15 cellular contexts compared by ENCODE assay signal in genomic region chr12:50425859-50426258, GRCh38. TPM values are rescaled to one million over a fixed set of nuclear protein-coding genes. Genes with fewer than 3 reads are reported as not detected.
A peak's percentile ranks its signal among the peaks of the same experiment; 100 is the strongest.
DNase-seq lines count a peak whose midpoint lies in the region; ATAC-seq and TF ChIP-seq lines count a peak whose summit lies in the region.
"Had no signal": no experiment of that assay in that cellular context is flagged by ENCODE, and none has a peak within 500 bp of the region (broad histone marks: within the 10 kb centered on the region; RNA-seq: fewer than 3 reads in every experiment).

No MANE protein-coding gene starts in this region.

- no peak for TF ChIP-seq POLR2A in tibial nerve (IDR thresholded peaks at IDR 0.05)

- H3K27me3 ChIP-seq in HUES6 (ENCODE audit: control insufficient read depth, insufficient read depth, low read length) (no peaks in the 10 kb centered on the region), tibial nerve (no peaks in the 10 kb centered on the region)
- H3K27me3 ChIP-seq: ovary had no signal

- H3K27ac ChIP-seq in HUES6 (ENCODE audit: low read depth, low read length) (0 out of 2 replicates have a peak overlapping the region, but pooled peaks have one; percentile 7), tibial nerve (no peak overlapping the region)
- H3K27ac ChIP-seq: ovary had no signal

- H3K4me1 Mint-ChIP-seq in dendritic cell treated with granulocyte-macrophage colony-stimulating factor and Interleukin-4, amounts not matched to agents 40 ng/mL and 50 ng/mL, for 4 days (ENCODE audit: low read depth), result peaks cover 10% of the 10 kb centered on the region
- peaks cover 25% of the 10 kb centered on the region for H3K4me1 Mint-ChIP-seq in nephron progenitor cell
- peaks cover 12% of the 10 kb centered on the region in 3 donors for H3K4me1 Mint-ChIP-seq in T-cell

- peak overlapping the region; percentile 24; the same call in 1 of the 2 replicates for H3K4me3 ChIP-seq in HUES6 (ENCODE audit: low read depth, low read length)
- H3K4me3 ChIP-seq in tibial nerve, result no peak overlapping the region
- H3K4me3 ChIP-seq: ovary had no signal

- peaks cover 34% of the 10 kb centered on the region for H3K36me3 ChIP-seq in HUES6 (ENCODE audit: control insufficient read depth, insufficient read depth, low read length)
- peaks cover 2 to 31% (median 9%) of the 10 kb centered on the region in 3 donors for H3K36me3 ChIP-seq in tibial nerve
- H3K36me3 ChIP-seq: ovary had no signal

- intact Hi-C loops in dendritic cell treated with granulocyte-macrophage colony-stimulating factor and Interleukin-4, amounts not matched to agents 40 ng/mL and 50 ng/mL, for 4 days (cut with micrococcal nuclease), result no loop called here

- H3K9me3 Mint-ChIP-seq in dendritic cell treated with granulocyte-macrophage colony-stimulating factor and Interleukin-4, amounts not matched to agents 40 ng/mL and 50 ng/mL, for 4 days, result no peaks in the 10 kb centered on the region
- H3K9me3 Mint-ChIP-seq in nephron progenitor cell (no peaks in the 10 kb centered on the region), T-cell (no peaks in the 10 kb centered on the region)

- peak overlapping the region; percentile 21 for H3K27ac Mint-ChIP-seq in dendritic cell treated with granulocyte-macrophage colony-stimulating factor and Interleukin-4, amounts not matched to agents 40 ng/mL and 50 ng/mL, for 4 days
- peak overlapping the region; percentile 96 for H3K27ac Mint-ChIP-seq in nephron progenitor cell
- peak overlapping the region in 1 of 2 donors; percentile 50 for H3K27ac Mint-ChIP-seq in T-cell

- WGBS in tibial nerve, 2 donors, result 24 to 27% methylated on average over 4 of the region's 4 CpGs

- CTCF ChIA-PET in T-cell (lab: Charles Lee), result no interaction called here

- H3K27me3 Mint-ChIP-seq in dendritic cell treated with granulocyte-macrophage colony-stimulating factor and Interleukin-4, amounts not matched to agents 40 ng/mL and 50 ng/mL, for 4 days, result no peaks in the 10 kb centered on the region
- H3K27me3 Mint-ChIP-seq in nephron progenitor cell (ENCODE audit: low read depth, poor library complexity) (no peaks in the 10 kb centered on the region), T-cell (no peaks in the 10 kb centered on the region)

- H3K9me3 ChIP-seq in HUES6 (ENCODE audit: control insufficient read depth, insufficient read depth, low read depth, low read length) (no peaks in the 10 kb centered on the region), tibial nerve (no peaks in the 10 kb centered on the region)
- H3K9me3 ChIP-seq: ovary had no signal

- POLR2A ChIA-PET in T-cell (lab: Charles Lee), result no interaction called here

- TF ChIP-seq CTCF in nephron progenitor cell (IDR thresholded peaks at IDR 0.05) (no peak), tibial nerve (IDR thresholded peaks at IDR 0.05) (no peak)

- no peak for TF ChIP-seq EP300 in tibial nerve (IDR thresholded peaks at IDR 0.05)

- peaks cover 38% of the 10 kb centered on the region for H3K36me3 Mint-ChIP-seq in dendritic cell treated with granulocyte-macrophage colony-stimulating factor and Interleukin-4, amounts not matched to agents 40 ng/mL and 50 ng/mL, for 4 days (ENCODE audit: low read depth)
- H3K36me3 Mint-ChIP-seq in nephron progenitor cell (ENCODE audit: low read depth), result peaks cover 22% of the 10 kb centered on the region
- peaks cover 16% of the 10 kb centered on the region for H3K36me3 Mint-ChIP-seq in T-cell

- ATAC-seq in T-cell (replicated peaks in 1 of 4), result no peak

- DNase-seq in NCI-H2107 treated with DMSO at 0.1 percent for 48 hours (lab: John Stamatoyannopoulos, UW; ENCODE audit: unreplicated experiment) (peak; percentile 8), NCI-H2107 (lab: John Stamatoyannopoulos, UW) (no peak), nephron progenitor cell (peak; percentile 22), T-cell (no peak), tibial nerve (ENCODE audit: low spot score in 2 of 2) (no peak)
- no peak for DNase-seq in stimulated activated CD4-positive, alpha-beta T cell treated with anti-CD3 and anti-CD28 coated beads, Interleukin-12 subunit alpha, Interleukin-12 subunit beta, amount 100 ng/mL, for 4 hours
- DNase-seq: activated CD4-positive, alpha-beta T cell treated with anti-CD3 and anti-CD28 coated beads for 48 hours; activated naive CD4-positive, alpha-beta T cell; left cardiac atrium; NCI-H446 treated with DMSO at 0.1 percent for 48 hours; ovary; SIG-M5 had no signal

- H3K9ac ChIP-seq in HUES6 (ENCODE audit: low read length), result no peak overlapping the region

- H3K4me3 Mint-ChIP-seq in dendritic cell treated with granulocyte-macrophage colony-stimulating factor and Interleukin-4, amounts not matched to agents 40 ng/mL and 50 ng/mL, for 4 days, result no peak overlapping the region
- H3K4me3 Mint-ChIP-seq in nephron progenitor cell (peak overlapping the region; percentile 48), T-cell (no peak overlapping the region)

- H3K4me1 ChIP-seq in HUES6 (ENCODE audit: control insufficient read depth, insufficient read depth, low read length) (peaks cover 14% of the 10 kb centered on the region), tibial nerve (peaks cover 0 to 13% (median 0%) of the 10 kb centered on the region in 4 donors)

RNA-seq across cellular contexts. Expression of gene LARP4, which starts 25.2 kb away (rescaled TPM):
- total RNA-seq in T-cell (10 to 100 TPM; 22.2 to 38.8 (median 36.7) TPM), tibial nerve (10 to 100 TPM; 35.7 to 72.6 (median 43.4) TPM)

RNA-seq across cellular contexts. Expression of gene FAM186A, which starts 29.4 kb away (rescaled TPM):
- total RNA-seq in T-cell (not detected), tibial nerve (not detected)
- total RNA-seq: left cardiac atrium, M059J, ovary had no signal

Comparison
In these comparisons a context has a peak if more than half of its experiments do, and no peak if none do; other contexts are left out.
1. DNase-seq: peak in NCI-H2107 treated with DMSO at 0.1 percent for 48 hours (single experiment) and nephron progenitor cell (single experiment); none in NCI-H2107 (single experiment), T-cell (0 of 34), stimulated activated CD4-positive, alpha-beta T cell treated with anti-CD3 and anti-CD28 coated beads, Interleukin-12 subunit alpha, Interleukin-12 subunit beta, amount 100 ng/mL, for 4 hours (single experiment) and tibial nerve (0 of 2).